In genomic region chr10:132945125-132945893, GRCh38 we compare ENCODE assay signal across 23 cellular contexts. TPM values are rescaled to one million over a fixed set of nuclear protein-coding genes. Genes with fewer than 3 reads are reported as not detected.
A peak's percentile ranks its signal among the peaks of the same experiment; 100 is the strongest.
DNase-seq lines count a peak whose midpoint lies in the region; ATAC-seq and TF ChIP-seq lines count a peak whose summit lies in the region.
"Had no signal": no experiment of that assay in that cellular context is flagged by ENCODE, and none has a peak within 500 bp of the region (broad histone marks: within the 10 kb centered on the region; RNA-seq: fewer than 3 reads in every experiment).

No MANE protein-coding gene starts in this region.

- H3K4me3 ChIP-seq in right cardiac atrium (ENCODE audit: low read length) (no peak overlapping the region), neuronal stem cell (ENCODE audit: low read length in 2 of 2) (no peak overlapping the region), upper lobe of left lung (no peak overlapping the region), transverse colon (no peak overlapping the region)
- H3K4me3 ChIP-seq: PC-9 had no signal

- H3K9ac ChIP-seq in neuronal stem cell (ENCODE audit: low read depth, low read length, poor library complexity), result no peak overlapping the region

- peak overlapping the region; percentile 77 for H2BK12ac ChIP-seq in neuronal stem cell (ENCODE audit: low read length)

- DNase-seq in activated CD4-positive, CD25-positive, alpha-beta regulatory T cell treated with anti-CD3 and anti-CD28 coated beads, Interleukin-2, amount 50 U/mL, for 72 hours, result peak; percentile 27
- DNase-seq in cardiac septum (ENCODE audit: low spot score) (peak; percentile 75), right cardiac atrium (no peak), neuronal stem cell (ENCODE audit: low spot score) (no peak), upper lobe of left lung (peak; percentile 18 to 63), transverse colon (no peak), T-helper 1 cell (no peak)
- DNase-seq: CD8-positive, alpha-beta T cell; NCI-H1048; NCI-H1417; NCI-H1694; NCI-H2029 treated with DMSO at 0.1 percent for 48 hours; NCI-H2227 treated with DMSO at 0.1 percent for 48 hours; NCI-H526 treated with DMSO at 0.1 percent for 48 hours; PC-9; RPMI8226; SHP77 had no signal

- intact Hi-C loops in cardiac septum (cut with DNase I) (no loop called here), right cardiac atrium (cut with DNase I) (no loop called here), transverse colon (cut with DNase I; ENCODE audit: low total_unique reads) (no loop called here)

- H3K36me3 ChIP-seq in neuronal stem cell (replicated peaks in 1 of 2; ENCODE audit: control insufficient read depth in 2 of 2, insufficient read depth in 2 of 2, low read length in 2 of 2) (no peaks in the 10 kb centered on the region), upper lobe of left lung (no peaks in the 10 kb centered on the region), transverse colon (no peaks in the 10 kb centered on the region)

- no peaks in the 10 kb centered on the region for H3K79me1 ChIP-seq in neuronal stem cell (ENCODE audit: low read depth, low read length)

- no peak overlapping the region for H2BK120ac ChIP-seq in neuronal stem cell (ENCODE audit: low read depth, low read length)

- H2AFZ ChIP-seq in neuronal stem cell (ENCODE audit: low read length), result no peak overlapping the region
- H2AFZ ChIP-seq: PC-9 had no signal

- H3K4me2 ChIP-seq in neuronal stem cell (ENCODE audit: insufficient read depth, low read length, poor library complexity, severe bottlenecking), result no peak overlapping the region
- H3K4me2 ChIP-seq: PC-9 had no signal

- H3K9me3 ChIP-seq in right cardiac atrium (ENCODE audit: control insufficient read depth, low read length) (no peaks in the 10 kb centered on the region), neuronal stem cell (replicated peaks in 1 of 2; ENCODE audit: control insufficient read depth in 2 of 2, insufficient read depth in 1 of 2, low read depth in 1 of 2, low read length in 2 of 2) (peaks cover 0 to 4% of the 10 kb centered on the region in 2 donors), upper lobe of left lung (no peaks in the 10 kb centered on the region), transverse colon (no peaks in the 10 kb centered on the region)
- H3K9me3 ChIP-seq: Caco-2 had no signal

- no peak overlapping the region for H4K91ac ChIP-seq in neuronal stem cell (ENCODE audit: low read depth, low read length, poor library complexity)

- in situ Hi-C loops in transverse colon (cut with MboI; ENCODE audit: low pct_ligation_motif_present in 1 of 4, low pct_unique_long_range_greater_than_20kb in 1 of 4, low sequenced_read_pairs in 3 of 4), result loop anchor here in 2 of 4 donors (25.0 kb wide), 1 partner anchor 167 kb away; no protein-coding TSS in a partner anchor

- whole genome bisulfite sequencing in right cardiac atrium, result 77% methylated on average over 25 of the region's 25 CpGs
- WGBS in neuronal stem cell (ENCODE audit: extremely low coverage in 2 of 2, insufficient read length in 2 of 2, insufficient replicate concordance in 1 of 2), 2 donors, result no CpG with 5 or more reads among the region's 25 CpGs
- 78 to 82% methylated on average over 18 to 23 of the region's 25 CpGs for WGBS in upper lobe of left lung, 2 donors
- 84 to 88% methylated on average over 8 to 23 of the region's 25 CpGs for WGBS in transverse colon (ENCODE audit: low coverage in 1 of 2), 2 donors

- TF ChIP-seq CTCF in upper lobe of left lung (IDR thresholded peaks at IDR 0.05), result no peak
- no peak for TF ChIP-seq CTCF in transverse colon (IDR thresholded peaks at IDR 0.05)

- no peak overlapping the region for H2BK5ac ChIP-seq in neuronal stem cell (ENCODE audit: low read length)

- TF ChIP-seq POLR2A in upper lobe of left lung (IDR thresholded peaks at IDR 0.05) (no peak), transverse colon (IDR thresholded peaks at IDR 0.05) (no peak)

- ATAC-seq in activated CD4-positive, CD25-positive, alpha-beta regulatory T cell treated with anti-CD3 and anti-CD28 coated beads, Interleukin-2, amount 50 U/mL, for 24 hours, result no peak
- ATAC-seq in right cardiac atrium, result no peak
- ATAC-seq in upper lobe of left lung (ENCODE audit: low FRiP score in 2 of 2), result no peak
- ATAC-seq: CD8-positive, alpha-beta T cell had no signal

- H2BK15ac ChIP-seq in neuronal stem cell (ENCODE audit: low read length), result peak overlapping the region; percentile 62

- no peak overlapping the region for H4K8ac ChIP-seq in neuronal stem cell (ENCODE audit: low read depth, low read length)

- H3K4ac ChIP-seq in neuronal stem cell (ENCODE audit: low read length), result no peak overlapping the region

- H3K14ac ChIP-seq in neuronal stem cell (ENCODE audit: low read length), result no peak overlapping the region

- no peak overlapping the region for H3K23ac ChIP-seq in neuronal stem cell (ENCODE audit: low read depth, low read length, poor library complexity)

- no peaks in the 10 kb centered on the region for H3K4me1 ChIP-seq in right cardiac atrium (ENCODE audit: control insufficient read depth, insufficient read depth, low read length)
- H3K4me1 ChIP-seq in neuronal stem cell (ENCODE audit: control insufficient read depth in 2 of 2, insufficient read depth in 1 of 2, low read depth in 1 of 2, low read length in 2 of 2), result peaks cover 5 to 7% of the 10 kb centered on the region in 2 donors
- H3K4me1 ChIP-seq in upper lobe of left lung, result peaks cover 6 to 18% (median 13%) of the 10 kb centered on the region in 4 donors
- H3K4me1 ChIP-seq in transverse colon, result peaks cover 4 to 12% (median 9%) of the 10 kb centered on the region in 4 donors

- H3K27ac ChIP-seq in right cardiac atrium (ENCODE audit: low read length) (no peak overlapping the region), neuronal stem cell (replicated peaks; ENCODE audit: low read length) (no peak overlapping the region), upper lobe of left lung (no peak overlapping the region), transverse colon (no peak overlapping the region)
- H3K27ac ChIP-seq: 22Rv1, C4-2B, PC-9 had no signal

- H3K27me3 ChIP-seq in right cardiac atrium (ENCODE audit: control insufficient read depth, insufficient read depth), result no peaks in the 10 kb centered on the region
- H3K27me3 ChIP-seq in neuronal stem cell (ENCODE audit: control insufficient read depth in 3 of 3, insufficient read depth in 3 of 3, low read depth in 1 of 3, low read length in 3 of 3), result peaks cover 0 to 32% (median 0%) of the 10 kb centered on the region in 3 experiments
- H3K27me3 ChIP-seq in upper lobe of left lung, result peaks cover 0 to 18% (median 9%) of the 10 kb centered on the region in 4 donors
- peaks cover 48% of the 10 kb centered on the region for H3K27me3 ChIP-seq in transverse colon

- no peak for TF ChIP-seq EP300 in upper lobe of left lung (IDR thresholded peaks at IDR 0.05)
- TF ChIP-seq EP300 in transverse colon (IDR thresholded peaks at IDR 0.05; ENCODE audit: low read depth), result no peak

- peak overlapping the region; percentile 18 for H2AK5ac ChIP-seq in neuronal stem cell (ENCODE audit: low read depth, low read length)

- no peak overlapping the region for H3K18ac ChIP-seq in neuronal stem cell (ENCODE audit: low read length)

RNA-seq across cellular contexts. Expression of gene CFAP46, which starts 2.9 kb away (rescaled TPM):
- total RNA-seq in cardiac septum, result 0.94 TPM
- total RNA-seq in right cardiac atrium, result 1 to 10 TPM; 1.5 to 1.8 (median 1.7) TPM
- polyA plus RNA-seq in right cardiac atrium, result 1.00 TPM
- 1.5 TPM for polyA plus RNA-seq in neuronal stem cell (2013, experiment 1 of 2)
- polyA plus RNA-seq in neuronal stem cell (2013, experiment 2 of 2), result 1.4 TPM
- total RNA-seq in upper lobe of left lung, result 10 to 100 TPM in 2 of 6 donors, 1 to 10 TPM in 3, under 1 TPM in 1; 0.60 to 28.3 (median 8.0) TPM
- total RNA-seq in transverse colon, result not detected
- total RNA-seq: B cell; Caco-2; CD8-positive, alpha-beta T cell; HT-29; PC-9 had no signal

Comparison
In these comparisons a context has a peak if more than half of its experiments do, and no peak if none do; other contexts are left out.
1. DNase-seq: peak in activated CD4-positive, CD25-positive, alpha-beta regulatory T cell treated with anti-CD3 and anti-CD28 coated beads, Interleukin-2, amount 50 U/mL, for 72 hours (single experiment), cardiac septum (single experiment) and upper lobe of left lung (2 of 2); none in right cardiac atrium (0 of 3), neuronal stem cell (single experiment), transverse colon (single experiment) and T-helper 1 cell (0 of 5).